In the genomic region with DNA sequence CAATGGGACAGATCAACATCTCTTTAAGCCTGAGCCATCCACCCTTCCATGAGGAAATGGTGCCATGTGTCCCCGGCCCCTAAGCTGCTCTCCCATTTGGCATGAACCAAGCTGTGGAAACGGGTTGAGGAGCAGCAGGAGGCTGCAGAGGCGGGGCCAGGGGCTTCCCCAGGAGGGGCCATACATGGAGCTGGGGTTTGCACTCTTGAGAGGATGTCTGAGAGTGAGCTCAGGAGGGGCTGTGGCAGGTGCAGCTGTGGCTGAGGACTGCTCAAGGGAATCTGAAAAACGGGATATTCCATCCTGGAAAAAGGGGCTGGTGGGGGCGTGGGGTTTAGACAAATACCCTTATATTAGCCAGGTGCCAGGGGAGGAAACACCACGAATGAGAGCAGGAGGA, we compare ENCODE assay signal across 23 cellular contexts. TPM values are rescaled to one million over a fixed set of nuclear protein-coding genes. Genes with fewer than 3 reads are reported as not detected.
DNase-seq lines count a peak whose midpoint lies in the region; ATAC-seq and TF ChIP-seq lines count a peak whose summit lies in the region.
"Had no signal": no experiment of that assay in that cellular context is flagged by ENCODE, and none has a peak within 500 bp of the region (broad histone marks: within the 10 kb centered on the region; RNA-seq: fewer than 3 reads in every experiment).

No MANE protein-coding gene starts in this region.

- ATAC-seq in natural killer cell treated with Interleukin-12 subunit alpha and Interleukin-12 subunit beta and Interleukin-15 and Interleukin-18, amount 100 ng/mL, for 72 hours = no peak
- ATAC-seq in natural killer cell = no peak
- no peak for ATAC-seq in GM19035 (IDR thresholded peaks at IDR 0.05; ENCODE audit: unreplicated experiment)
- ATAC-seq in GM21737 (IDR thresholded peaks at IDR 0.05; ENCODE audit: unreplicated experiment) = no peak
- ATAC-seq: GM23338, HCT116 had no signal

- intact Hi-C loops in natural killer cell (cut with micrococcal nuclease) = no loop called here
- intact Hi-C loops in tibial artery (cut with DNase I; ENCODE audit: low total_unique reads) = loop anchor here (5.0 to 10.0 kb wide), 2 partner anchors 192 to 469 kb away; no protein-coding TSS in a partner anchor

- no peaks in the 10 kb centered on the region for H3K9me3 Mint-ChIP-seq in natural killer cell treated with Interleukin-12 subunit alpha and Interleukin-12 subunit beta and Interleukin-15 and Interleukin-18, amount 100 ng/mL, for 72 hours
- H3K9me3 Mint-ChIP-seq in natural killer cell (no peaks in the 10 kb centered on the region), endothelial cell (ENCODE audit: unreplicated experiment) (no peaks in the 10 kb centered on the region)
- H3K9me3 Mint-ChIP-seq: CD4-positive, alpha-beta memory T cell; GM23338; H9 had no signal

- no peaks in the 10 kb centered on the region for H3K4me1 ChIP-seq in tibial artery

- no peaks in the 10 kb centered on the region for H3K9me3 ChIP-seq in tibial artery

- H3K4me3 ChIP-seq in tibial artery = no peak overlapping the region
- H3K4me3 ChIP-seq: GM23338 had no signal

- H3K27me3 Mint-ChIP-seq in natural killer cell treated with Interleukin-12 subunit alpha and Interleukin-12 subunit beta and Interleukin-15 and Interleukin-18, amount 100 ng/mL, for 72 hours = no peaks in the 10 kb centered on the region
- H3K27me3 Mint-ChIP-seq in natural killer cell (ENCODE audit: low read depth in 2 of 2) = peaks cover 3 to 8% of the 10 kb centered on the region in 2 donors
- H3K27me3 Mint-ChIP-seq in endothelial cell (ENCODE audit: unreplicated experiment) = peaks cover 4% of the 10 kb centered on the region

- H3K36me3 ChIP-seq in tibial artery = no peaks in the 10 kb centered on the region

- no peak overlapping the region for H3K4me3 Mint-ChIP-seq in natural killer cell treated with Interleukin-12 subunit alpha and Interleukin-12 subunit beta and Interleukin-15 and Interleukin-18, amount 100 ng/mL, for 72 hours
- H3K4me3 Mint-ChIP-seq in natural killer cell (no peak overlapping the region), endothelial cell (ENCODE audit: unreplicated experiment) (no peak overlapping the region)
- H3K4me3 Mint-ChIP-seq: CD4-positive, alpha-beta memory T cell; GM23338; H9 had no signal

- TF ChIP-seq CTCF in natural killer cell (IDR thresholded peaks at IDR 0.05) = no peak
- TF ChIP-seq CTCF in endothelial cell (IDR thresholded peaks at IDR 0.05; ENCODE audit: unreplicated experiment) = no peak
- no peak for TF ChIP-seq CTCF in tibial artery (IDR thresholded peaks at IDR 0.05)

- peaks cover 0 to 3% of the 10 kb centered on the region in 2 donors for H3K27me3 ChIP-seq in tibial artery

- H3K4me1 Mint-ChIP-seq in natural killer cell treated with Interleukin-12 subunit alpha and Interleukin-12 subunit beta and Interleukin-15 and Interleukin-18, amount 100 ng/mL, for 72 hours (ENCODE audit: low read depth in 2 of 2) = no peaks in the 10 kb centered on the region
- H3K4me1 Mint-ChIP-seq in natural killer cell (peaks cover 0 to 5% of the 10 kb centered on the region in 2 donors), endothelial cell (ENCODE audit: unreplicated experiment) (peaks cover 25% of the 10 kb centered on the region)
- H3K4me1 Mint-ChIP-seq: CD4-positive, alpha-beta memory T cell had no signal

- H3K36me3 Mint-ChIP-seq in natural killer cell treated with Interleukin-12 subunit alpha and Interleukin-12 subunit beta and Interleukin-15 and Interleukin-18, amount 100 ng/mL, for 72 hours = no peaks in the 10 kb centered on the region
- H3K36me3 Mint-ChIP-seq in natural killer cell (no peaks in the 10 kb centered on the region), endothelial cell (ENCODE audit: low read depth, unreplicated experiment) (no peaks in the 10 kb centered on the region)
- H3K36me3 Mint-ChIP-seq: CD4-positive, alpha-beta memory T cell had no signal

- no peak overlapping the region for H3K27ac ChIP-seq in tibial artery

- DNase-seq in NCI-H82 (lab: John Stamatoyannopoulos, UW) (peak; percentile 26), NCI-H82 treated with DMSO at 0.1 percent for 48 hours (lab: John Stamatoyannopoulos, UW; ENCODE audit: unreplicated experiment) (no peak), natural killer cell (no peak), endothelial cell (ENCODE audit: low spot score) (no peak), tibial artery (peak; percentile 3 to 53)
- peak; percentile 10 for DNase-seq in natural killer cell treated with Interleukin-12 subunit alpha and Interleukin-12 subunit beta and Interleukin-15 and Interleukin-18, amount 100 ng/mL, for 72 hours (ENCODE audit: low spot score)
- DNase-seq: C1 segment of cervical spinal cord; Calu3; CD4-positive, alpha-beta memory T cell; COR-L47; DMS53; DMS79 treated with DMSO at 0.1 percent for 48 hours; GF-D8; H9 had no signal

- no peak overlapping the region for H3K27ac Mint-ChIP-seq in natural killer cell treated with Interleukin-12 subunit alpha and Interleukin-12 subunit beta and Interleukin-15 and Interleukin-18, amount 100 ng/mL, for 72 hours
- H3K27ac Mint-ChIP-seq in natural killer cell (no peak overlapping the region), endothelial cell (ENCODE audit: unreplicated experiment) (peak overlapping the region; percentile 61)
- H3K27ac Mint-ChIP-seq: CD4-positive, alpha-beta memory T cell; GM23338 had no signal

RNA-seq across cellular contexts. Expression of a gene that starts 7.1 kb away (rescaled TPM):
- not detected for total RNA-seq in natural killer cell treated with Interleukin-12 subunit alpha and Interleukin-12 subunit beta and Interleukin-15 and Interleukin-18, amount 100 ng/mL, for 72 hours
- total RNA-seq in natural killer cell (not detected), endothelial cell (ENCODE audit: unreplicated experiment) (not detected)
- total RNA-seq: A172; A673; Calu3; CD4-positive, alpha-beta memory T cell; Daoy; G401; GM23338; H4; H9 had no signal

RNA-seq across cellular contexts. Expression of a gene that starts 9.1 kb away (rescaled TPM):
- not detected for total RNA-seq in natural killer cell treated with Interleukin-12 subunit alpha and Interleukin-12 subunit beta and Interleukin-15 and Interleukin-18, amount 100 ng/mL, for 72 hours
- total RNA-seq in natural killer cell (not detected), endothelial cell (ENCODE audit: unreplicated experiment) (not detected)
- total RNA-seq: A172; A673; Calu3; CD4-positive, alpha-beta memory T cell; Daoy; G401; GM23338; H4; H9 had no signal

Comparison
In these comparisons a context has a peak if more than half of its experiments do, and no peak if none do; other contexts are left out.
1. DNase-seq: peak in NCI-H82 (single experiment), natural killer cell treated with Interleukin-12 subunit alpha and Interleukin-12 subunit beta and Interleukin-15 and Interleukin-18, amount 100 ng/mL, for 72 hours (single experiment) and tibial artery (2 of 2); none in NCI-H82 treated with DMSO at 0.1 percent for 48 hours (single experiment), natural killer cell (single experiment) and endothelial cell (single experiment).